Comparison of ENCODE assay signal across 1 cellular context in genomic region chr17:47204722-47205418, GRCh38.
TF ChIP-seq lines count a peak whose summit lies in the region.

No MANE protein-coding gene starts in this region.

TF ChIP-seq in H1, 55 proteins besides CTCF, POLR2A, EP300 and RAD21:
- no peak for TF ChIP-seq GABPA (IDR thresholded peaks at IDR 0.05; ENCODE audit: borderline replicate concordance, insufficient read depth, low read length)
- TF ChIP-seq CBX8 (IDR thresholded peaks at IDR 0.05; ENCODE audit: borderline replicate concordance, low read depth, low read length) = no peak
- no peak for TF ChIP-seq RXRA (IDR thresholded peaks at IDR 0.05; ENCODE audit: insufficient read depth, low read depth, low read length)
- no peak for TF ChIP-seq KDM4A (IDR thresholded peaks at IDR 0.05; ENCODE audit: low read depth, low read length, severe bottlenecking)
- TF ChIP-seq USF2 (IDR thresholded peaks at IDR 0.05; ENCODE audit: low read length) = no peak
- no peak for TF ChIP-seq RNF2 (IDR thresholded peaks at IDR 0.05; ENCODE audit: borderline replicate concordance, low read depth, low read length, missing control alignments, poor library complexity, severe bottlenecking)
- TF ChIP-seq SIN3A (conservative IDR thresholded peaks at IDR 0.05 in 1 of 2, IDR thresholded peaks at IDR 0.05 in 1 of 2; ENCODE audit: low read depth in 1 of 2, low read length in 2 of 2) = no peak
- no peak for TF ChIP-seq SIX5 (IDR thresholded peaks at IDR 0.05; ENCODE audit: low read depth, low read length)
